9 cellular contexts compared by ENCODE assay signal in genomic region chr2:54574107-54574859, GRCh38.
DNase-seq lines count a peak whose midpoint lies in the region; ATAC-seq and TF ChIP-seq lines count a peak whose summit lies in the region.
"Had no signal": no experiment of that assay in that cellular context is flagged by ENCODE, and none has a peak within 500 bp of the region (broad histone marks: within the 10 kb centered on the region; RNA-seq: fewer than 3 reads in every experiment).

No MANE protein-coding gene starts in this region.

- H3K4me3 ChIP-seq in stomach = no peak overlapping the region

- no peaks in the 10 kb centered on the region for H3K36me3 ChIP-seq in stomach

- peaks cover 9 to 28% (median 12%) of the 10 kb centered on the region in 3 donors for H3K27me3 Mint-ChIP-seq in immature natural killer cell (ENCODE audit: low read depth in 3 of 3)

- no peaks in the 10 kb centered on the region for H3K36me3 Mint-ChIP-seq in immature natural killer cell

- peak overlapping the region; percentile 70 to 94 (median 83) for H3K27ac ChIP-seq in stomach

- no peak for TF ChIP-seq EP300 in stomach (IDR thresholded peaks at IDR 0.05)

- peaks cover 99 to 100% of the 10 kb centered on the region in 2 donors for H3K4me1 Mint-ChIP-seq in immature natural killer cell

- no peaks in the 10 kb centered on the region for H3K9me3 ChIP-seq in stomach

- H3K4me3 Mint-ChIP-seq in immature natural killer cell = peak overlapping the region; percentile 75 to 92 (median 88)
- H3K4me3 Mint-ChIP-seq: neural crest cell had no signal

- H3K9me3 Mint-ChIP-seq in immature natural killer cell = no peaks in the 10 kb centered on the region
- H3K9me3 Mint-ChIP-seq: neural crest cell had no signal

- peak; percentile 96 for DNase-seq in GF-D8 (lab: John Stamatoyannopoulos, UW)
- peak; percentile 54 to 68 for DNase-seq in NOMO-1 (lab: John Stamatoyannopoulos, UW; ENCODE audit: unreplicated experiment in 2 of 2)
- peak; percentile 38 to 47 for DNase-seq in activated T-helper 1 cell treated with anti-CD3 and anti-CD28 coated beads, Interleukin-2, amount 50 U/mL, for 16 hours (ENCODE audit: low read depth in 1 of 2, low spot score in 1 of 2)
- DNase-seq in immature natural killer cell = peak; percentile 79 to 87 (median 83)
- peak; percentile 47 for DNase-seq in stomach
- no peak for DNase-seq in HuH-7 (ENCODE audit: low spot score)

- peak overlapping the region; percentile 96 to 100 (median 98) for H3K27ac Mint-ChIP-seq in immature natural killer cell

- ATAC-seq in HG02759 (IDR thresholded peaks at IDR 0.05; ENCODE audit: unreplicated experiment) (peak; percentile 35), HG02884 (IDR thresholded peaks at IDR 0.05; ENCODE audit: unreplicated experiment) (no peak)

- intact Hi-C loops in stomach (cut with DNase I; ENCODE audit: low total_unique reads) = no loop called here

- no peak for TF ChIP-seq POLR2A in stomach (IDR thresholded peaks at IDR 0.05)

- 25 to 46% (median 31%) methylated on average over 9 of the region's 9 CpGs for WGBS in stomach, 5 donors

- H3K4me1 ChIP-seq in stomach = peaks cover 97 to 100% (median 99%) of the 10 kb centered on the region in 4 donors

- H3K27me3 ChIP-seq in stomach = no peaks in the 10 kb centered on the region

- no peak for TF ChIP-seq CTCF in stomach (IDR thresholded peaks at IDR 0.05)
